ENCODE assay signal across 24 cellular contexts in the genomic region with DNA sequence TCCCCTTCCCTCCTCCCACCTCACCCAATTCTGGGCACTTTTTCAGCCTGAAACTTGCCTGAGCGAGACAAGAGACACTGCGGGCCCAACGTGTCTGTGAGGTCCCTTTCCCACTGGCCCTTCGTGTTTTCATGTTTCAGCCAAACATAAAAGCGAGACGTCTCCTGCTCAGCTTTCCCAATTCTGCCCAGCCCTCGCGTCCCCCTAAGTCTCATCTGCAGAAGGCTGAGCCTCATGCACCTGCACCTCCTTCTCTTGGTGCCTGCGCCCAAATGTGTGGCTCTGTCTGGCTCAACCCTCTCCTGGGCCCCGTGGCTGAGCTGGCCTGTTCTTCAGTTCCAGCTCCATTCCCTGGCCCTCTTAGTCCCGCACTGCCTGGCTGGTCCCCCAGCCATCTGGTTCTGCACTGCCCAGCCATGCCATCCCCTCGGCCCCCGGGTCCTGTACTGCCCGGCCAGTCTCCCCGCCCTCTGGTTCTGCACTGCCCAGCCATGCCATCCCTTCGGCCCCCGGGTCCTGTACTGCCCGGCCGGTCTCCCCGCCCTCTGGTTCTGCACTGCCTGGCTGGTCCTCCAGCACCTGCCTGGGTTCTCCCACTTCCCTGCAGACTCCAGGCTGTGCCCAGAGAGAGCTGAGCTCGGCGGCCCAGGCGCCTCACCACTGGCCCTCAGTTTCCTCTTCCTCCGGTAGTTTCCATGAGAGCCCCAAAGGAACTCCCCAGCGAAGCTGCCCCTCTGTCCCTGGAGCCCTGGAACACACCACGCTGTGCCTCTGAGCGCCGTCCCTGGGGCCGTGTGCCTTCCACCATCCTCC.
"Had no signal": no experiment of that assay in that cellular context is flagged by ENCODE, and none has a peak within 500 bp of the region (broad histone marks: within the 10 kb centered on the region; RNA-seq: fewer than 3 reads in every experiment).

No MANE protein-coding gene starts in this region.

- ATAC-seq: T-helper 17 cell had no signal

- H3K4me1 ChIP-seq: esophagus squamous epithelium, heart right ventricle, parathyroid adenoma, right atrium auricular region, testis, transverse colon had no signal

- H3K36me3 ChIP-seq: esophagus squamous epithelium, right atrium auricular region, transverse colon, WERI-Rb-1 had no signal

- H3K27me3 ChIP-seq: esophagus squamous epithelium, heart right ventricle, right atrium auricular region, testis, transverse colon had no signal

- H3K27ac ChIP-seq: epithelial cell of prostate, esophagus squamous epithelium, heart right ventricle, parathyroid adenoma, right atrium auricular region, testis, transverse colon, WERI-Rb-1 had no signal

- DNase-seq: activated CD4-positive, alpha-beta memory T cell treated with anti-CD3 and anti-CD28 coated beads for 36 hours; activated CD4-positive, alpha-beta T cell treated with anti-CD3 and anti-CD28 coated beads, Interleukin-2, amount 10 ng/mL, durations not matched to agents 24 days and 14 days; activated CD4-positive, CD25-positive, alpha-beta regulatory T cell treated with anti-CD3 and anti-CD28 coated beads, Interleukin-2, amount 50 U/mL, for 72 hours; activated effector memory CD4-positive, alpha-beta T cell treated with anti-CD3 and anti-CD28 coated beads, Interleukin-2, amount 50 U/mL, for 16 hours; activated naive CD4-positive, alpha-beta T cell treated with anti-CD3 and anti-CD28 coated beads, Interleukin-2, amount 50 U/mL, for 16 hours; activated T-cell treated with anti-CD3 and anti-CD28 coated beads, Interleukin-2, amount 50 U/mL, for 1 hour; amniotic stem cell; central memory CD4-positive, alpha-beta T cell; dermis blood vessel endothelial cell; effector CD8-positive, alpha-beta T cell; esophagus squamous epithelium; foreskin melanocyte; heart right ventricle; naive B cell; stimulated activated naive CD4-positive, alpha-beta T cell; SW 1271; T-helper 17 cell; T1000; testis; transverse colon; WERI-Rb-1 had no signal

- H3K9ac ChIP-seq: parathyroid adenoma had no signal

- H3K4me3 ChIP-seq: esophagus squamous epithelium, heart right ventricle, right atrium auricular region, testis, transverse colon had no signal

- H3K9me3 ChIP-seq: esophagus squamous epithelium, heart right ventricle, right atrium auricular region, testis, transverse colon had no signal
